8 cellular contexts compared by ENCODE assay signal in the genomic region with DNA sequence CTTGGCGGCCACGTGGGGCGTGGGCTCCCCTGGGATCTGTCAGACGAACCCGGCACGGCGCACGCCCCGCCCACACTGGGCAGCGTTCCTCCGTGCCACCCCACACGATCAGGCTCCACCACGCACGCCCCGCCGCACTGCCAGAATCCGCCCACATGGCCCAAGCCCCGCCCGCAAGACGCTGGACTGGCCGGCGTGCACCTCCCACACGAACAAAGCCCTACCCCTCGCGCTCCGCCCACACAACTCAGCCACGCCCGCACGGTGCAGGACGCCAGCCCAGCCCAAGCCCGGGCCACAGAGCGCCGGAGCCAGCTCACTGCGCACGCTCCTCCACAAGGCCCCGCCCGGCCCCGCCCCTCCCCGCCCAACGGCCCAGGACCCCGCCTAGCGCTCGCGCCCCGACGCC. TPM values are rescaled to one million over a fixed set of nuclear protein-coding genes. Genes with fewer than 3 reads are reported as not detected.
A peak's percentile ranks its signal among the peaks of the same experiment; 100 is the strongest.
DNase-seq lines count a peak whose midpoint lies in the region; ATAC-seq, FAIRE-seq and TF ChIP-seq lines count a peak whose summit lies in the region.

No MANE protein-coding gene starts in this region.

- no peak for TF ChIP-seq CTCF in kidney (IDR thresholded peaks at IDR 0.05; ENCODE audit: borderline replicate concordance, extremely low read depth, insufficient read depth)
- no peak for TF ChIP-seq CTCF in spleen (IDR thresholded peaks at IDR 0.05 in 8 of 11, conservative IDR thresholded peaks at IDR 0.05 in 3 of 11)

- no peaks in the 10 kb centered on the region for H3K36me3 Mint-ChIP-seq in T-helper 17 cell (ENCODE audit: low read depth)

- WGBS in spleen, 5 donors, result 0 to 1% (median 1%) methylated on average over 28 to 46 of the region's 46 CpGs

- H3K4me3 ChIP-seq in kidney (ENCODE audit: low read length in 2 of 2), result peak overlapping the region; percentile 68 to 71
- H3K4me3 ChIP-seq in spleen, result peak overlapping the region; percentile 45 to 85 (median 60)

- in situ Hi-C loops in ACHN (cut with HindIII; ENCODE audit: low pct_ligation_motif_present, low pct_unique_long_range_greater_than_20kb, low sequenced_read_pairs), result no loop called here

- no peaks in the 10 kb centered on the region for H3K4me1 ChIP-seq in kidney (ENCODE audit: control insufficient read depth in 1 of 2, insufficient read depth in 1 of 2, low read depth in 1 of 2, low read length in 2 of 2)
- H3K4me1 ChIP-seq in spleen, result peaks cover 2 to 55% (median 40%) of the 10 kb centered on the region in 6 donors

- no peaks in the 10 kb centered on the region for H3K27me3 ChIP-seq in spleen (replicated peaks in 1 of 7)

- FAIRE-seq in kidney (lab: Jason Lieb, UNC), result peak; percentile 69

- DNase-seq in ACHN (peak; percentile 98), NCI-H187 treated with DMSO at 0.1 percent for 48 hours (lab: John Stamatoyannopoulos, UW) (peak; percentile 94), T-helper 17 cell (peak in 2 of 3 donors; percentile 97 to 98), cerebellum (ENCODE audit: low spot score) (peak; percentile 98), kidney (peak; percentile 100), spleen (peak; percentile 100)

- H3K9ac ChIP-seq in kidney (ENCODE audit: low read length in 2 of 2), result no peak overlapping the region

- intact Hi-C loops in kidney (cut with DNase I), result no loop called here
- intact Hi-C loops in spleen (cut with DNase I; ENCODE audit: low total_unique reads), result no loop called here

- H3K36me3 ChIP-seq in kidney (ENCODE audit: control insufficient read depth in 1 of 2, insufficient read depth in 2 of 2, low read length in 2 of 2) (peaks cover 6 to 11% of the 10 kb centered on the region in 2 donors), spleen (peaks cover 0 to 40% (median 18%) of the 10 kb centered on the region in 6 donors)

- no peaks in the 10 kb centered on the region for H3K27me3 Mint-ChIP-seq in T-helper 17 cell

- H3K9me3 ChIP-seq in T-helper 17 cell (ENCODE audit: control insufficient read depth, low read length, poor library complexity, severe bottlenecking) (no peaks in the 10 kb centered on the region), kidney (ENCODE audit: control insufficient read depth in 1 of 2, low read length in 2 of 2) (no peaks in the 10 kb centered on the region), spleen (no peaks in the 10 kb centered on the region)

- no peak for TF ChIP-seq POLR2A in spleen (IDR thresholded peaks at IDR 0.05)

- ATAC-seq in GM18511 (IDR thresholded peaks at IDR 0.05; ENCODE audit: unreplicated experiment) (peak; percentile 84), HG03039 (IDR thresholded peaks at IDR 0.05; ENCODE audit: unreplicated experiment) (peak; percentile 87), T-helper 17 cell (peak; percentile 77)

- H3K4me1 Mint-ChIP-seq in T-helper 17 cell, result peaks cover 32% of the 10 kb centered on the region

- H3K27ac ChIP-seq in kidney (ENCODE audit: low read depth in 2 of 2, low read length in 2 of 2) (no peak overlapping the region), spleen (peak overlapping the region; percentile 96 to 99 (median 98))

- peak overlapping the region; percentile 97 for H3K4me3 Mint-ChIP-seq in T-helper 17 cell

- peak overlapping the region; percentile 98 for H3K27ac Mint-ChIP-seq in T-helper 17 cell

RNA-seq across cellular contexts. Expression of gene TMEM18, which starts 0.6 kb away (rescaled TPM):
- total RNA-seq in T-helper 17 cell, result 10 to 100 TPM; 29.3 to 34.3 TPM
- total RNA-seq in cerebellum, result 24.9 TPM
- 24.0 TPM for total RNA-seq in kidney
- polyA plus RNA-seq in kidney (ENCODE audit: insufficient read depth, low read depth, low replicate concordance), result 29.7 TPM
- total RNA-seq in spleen, result 10 to 100 TPM; 20.0 to 28.5 (median 22.2) TPM
- 10 to 100 TPM; 20.2 to 29.3 (median 23.0) TPM for polyA plus RNA-seq in spleen

Comparison
In these comparisons a context has a peak if more than half of its experiments do, and no peak if none do; other contexts are left out.
1. H3K27ac ChIP-seq: peak in spleen (8 of 8); none in kidney (0 of 2).
2. Peak in every context shown above with its lines, with median percentiles within 50 percentile points of each other: DNase-seq and ATAC-seq.